ENCODE assay signal across 12 cellular contexts in genomic region chr13:113882266-113882627, GRCh38. TPM values are rescaled to one million over a fixed set of nuclear protein-coding genes. Genes with fewer than 3 reads are reported as not detected.
DNase-seq lines count a peak whose midpoint lies in the region; ATAC-seq and TF ChIP-seq lines count a peak whose summit lies in the region.
"Had no signal": no experiment of that assay in that cellular context is flagged by ENCODE, and none has a peak within 500 bp of the region (broad histone marks: within the 10 kb centered on the region; RNA-seq: fewer than 3 reads in every experiment).

No MANE protein-coding gene starts in this region.

- peaks cover 51% of the 10 kb centered on the region for H3K4me1 Mint-ChIP-seq in nephron progenitor cell

- no peak for TF ChIP-seq EP300 in gastroesophageal sphincter (IDR thresholded peaks at IDR 0.05)
- peak in 1 of 2 donors; percentile 56 for TF ChIP-seq EP300 in tibial nerve (IDR thresholded peaks at IDR 0.05)

- ATAC-seq in gastroesophageal sphincter (peak; percentile 78), GM19023 (IDR thresholded peaks at IDR 0.05; ENCODE audit: unreplicated experiment) (no peak)

- peaks cover 20% of the 10 kb centered on the region for H3K27me3 Mint-ChIP-seq in nephron progenitor cell (ENCODE audit: low read depth, poor library complexity)
- H3K27me3 Mint-ChIP-seq: activated naive CD8-positive, alpha-beta T cell treated with anti-CD3 and anti-CD28 coated beads, Interleukin-2, amount 50 U/mL, for 24 hours had no signal

- POLR2A ChIA-PET in RWPE1 (lab: Yijun Ruan, JAX; ENCODE audit: low non-redundant PET) = no interaction called here

- no peak overlapping the region for H3K27ac Mint-ChIP-seq in nephron progenitor cell
- H3K27ac Mint-ChIP-seq: activated naive CD8-positive, alpha-beta T cell treated with anti-CD3 and anti-CD28 coated beads, Interleukin-2, amount 50 U/mL, for 24 hours had no signal

- H3K9me3 ChIP-seq in gastroesophageal sphincter (no peaks in the 10 kb centered on the region), tibial nerve (no peaks in the 10 kb centered on the region)
- H3K9me3 ChIP-seq: neutrophil had no signal

- no peak for TF ChIP-seq POLR2A in gastroesophageal sphincter (IDR thresholded peaks at IDR 0.05)
- TF ChIP-seq POLR2A in tibial nerve (IDR thresholded peaks at IDR 0.05) = no peak

- H3K4me3 Mint-ChIP-seq in nephron progenitor cell = peak overlapping the region; percentile 26
- H3K4me3 Mint-ChIP-seq: activated naive CD8-positive, alpha-beta T cell treated with anti-CD3 and anti-CD28 coated beads, Interleukin-2, amount 50 U/mL, for 24 hours had no signal

- H3K27me3 ChIP-seq in gastroesophageal sphincter (no peaks in the 10 kb centered on the region), tibial nerve (no peaks in the 10 kb centered on the region)

- H3K27ac ChIP-seq in RWPE1 = peak overlapping the region; percentile 79
- peak overlapping the region; percentile 31 to 87 (median 82) for H3K27ac ChIP-seq in gastroesophageal sphincter
- H3K27ac ChIP-seq in tibial nerve = peak overlapping the region in 2 of 4 donors; percentile 52 to 60
- H3K27ac ChIP-seq: neutrophil had no signal

- H3K36me3 Mint-ChIP-seq in nephron progenitor cell (ENCODE audit: low read depth) = no peaks in the 10 kb centered on the region

- no peak for TF ChIP-seq CTCF in RWPE1 (conservative IDR thresholded peaks at IDR 0.05; ENCODE audit: low read depth)
- no peak for TF ChIP-seq CTCF in gastroesophageal sphincter (IDR thresholded peaks at IDR 0.05)
- TF ChIP-seq CTCF in nephron progenitor cell (IDR thresholded peaks at IDR 0.05) = no peak
- TF ChIP-seq CTCF in tibial nerve (IDR thresholded peaks at IDR 0.05) = no peak

- no peaks in the 10 kb centered on the region for H3K36me3 ChIP-seq in gastroesophageal sphincter
- no peaks in the 10 kb centered on the region for H3K36me3 ChIP-seq in tibial nerve
- H3K36me3 ChIP-seq: neutrophil had no signal

- DNase-seq in RWPE1 (ENCODE audit: low spot score) (no peak), nephron progenitor cell (no peak), tibial nerve (ENCODE audit: low spot score in 2 of 2) (peak; percentile 49 to 54), KBM-7 (no peak), NCI-H345 treated with DMSO at 0.1 percent for 48 hours (lab: John Stamatoyannopoulos, UW; ENCODE audit: unreplicated experiment) (no peak)
- no peak for DNase-seq in stimulated activated CD4-positive, alpha-beta T cell treated with anti-CD3 and anti-CD28 coated beads, Interleukin-12 subunit alpha, Interleukin-12 subunit beta, amount 100 ng/mL, for 4 hours
- DNase-seq: activated naive CD8-positive, alpha-beta T cell treated with anti-CD3 and anti-CD28 coated beads, Interleukin-2, amount 50 U/mL, for 24 hours; HCEC 1CT; NCI-H510A had no signal

- CTCF ChIA-PET in RWPE1 (lab: Yijun Ruan, JAX) = no interaction called here

- no peak overlapping the region for H3K4me3 ChIP-seq in gastroesophageal sphincter
- H3K4me3 ChIP-seq in tibial nerve = no peak overlapping the region

- H3K9me3 Mint-ChIP-seq in nephron progenitor cell = no peaks in the 10 kb centered on the region
- H3K9me3 Mint-ChIP-seq: activated naive CD8-positive, alpha-beta T cell treated with anti-CD3 and anti-CD28 coated beads, Interleukin-2, amount 50 U/mL, for 24 hours had no signal

- H3K4me1 ChIP-seq in gastroesophageal sphincter (peaks cover 0 to 57% (median 26%) of the 10 kb centered on the region in 3 donors), tibial nerve (peaks cover 0 to 17% (median 7%) of the 10 kb centered on the region in 4 donors)

- in situ Hi-C loops in KBM-7 (cut with MboI; ENCODE audit: low pct_unique_long_range_greater_than_20kb, low sequenced_read_pairs) = no loop called here

- WGBS in gastroesophageal sphincter (ENCODE audit: low coverage in 1 of 2), 2 donors = 7 to 9% methylated on average over 2 to 6 of the region's 8 CpGs
- WGBS in tibial nerve, 2 donors = 23 to 31% methylated on average over 8 of the region's 8 CpGs

RNA-seq across cellular contexts. Expression of gene GAS6, which starts 18.4 kb away (rescaled TPM):
- total RNA-seq in gastroesophageal sphincter (100 to 1,000 TPM; 132 to 392 (median 217) TPM), tibial nerve (100 to 1,000 TPM; 317 to 697 (median 547) TPM)

Comparison
In these comparisons a context has a peak if more than half of its experiments do, and no peak if none do; other contexts are left out.
1. DNase-seq: peak in tibial nerve (2 of 2); none in RWPE1 (single experiment), nephron progenitor cell (single experiment), KBM-7 (single experiment), NCI-H345 treated with DMSO at 0.1 percent for 48 hours (single experiment) and stimulated activated CD4-positive, alpha-beta T cell treated with anti-CD3 and anti-CD28 coated beads, Interleukin-12 subunit alpha, Interleukin-12 subunit beta, amount 100 ng/mL, for 4 hours (single experiment).